1 cellular context compared by ENCODE assay signal in genomic region chr7:86653919-86654659, GRCh38.
TF ChIP-seq lines count a peak whose summit lies in the region.

No MANE protein-coding gene starts in this region.

TF ChIP-seq in HCT116, 20 proteins besides CTCF, POLR2A, EP300 and RAD21 (continued from another document):
- no peak for TF ChIP-seq JUND (IDR thresholded peaks at IDR 0.05)
TF ChIP-seq in HCT116: peak in this region for 0.
